1 cellular context compared by ENCODE assay signal in genomic region chr20:54208492-54209044, GRCh38.
A peak's percentile ranks its signal among the peaks of the same experiment; 100 is the strongest.
TF ChIP-seq lines count a peak whose summit lies in the region.

No MANE protein-coding gene starts in this region.

TF ChIP-seq in HepG2, 621 proteins besides CTCF, POLR2A, EP300 and RAD21 (continued from another document and continues in another):
- TF ChIP-seq ZNF18 (CRISPR knock-in tag; IDR thresholded peaks at IDR 0.05; ENCODE audit: insufficient replicate concordance) = peak; percentile 19
- peak; percentile 16; the same call in 1 of the 2 replicates for TF ChIP-seq ZFP90 (CRISPR knock-in tag; IDR thresholded peaks at IDR 0.05; ENCODE audit: borderline replicate concordance)
- TF ChIP-seq ZNF546 (CRISPR knock-in tag; conservative IDR thresholded peaks at IDR 0.05) = no peak
- TF ChIP-seq KLF9 (CRISPR knock-in tag; IDR thresholded peaks at IDR 0.05; ENCODE audit: low read depth) = no peak
- TF ChIP-seq MYPOP (CRISPR knock-in tag; IDR thresholded peaks at IDR 0.05) = no peak; the same call in 1 of the 2 replicates
- TF ChIP-seq THAP9 (CRISPR knock-in tag; IDR thresholded peaks at IDR 0.05; ENCODE audit: borderline replicate concordance) = no peak
- no peak for TF ChIP-seq ZNF496 (CRISPR knock-in tag; IDR thresholded peaks at IDR 0.05; ENCODE audit: insufficient replicate concordance)
- no peak for TF ChIP-seq ZBTB46 (CRISPR knock-in tag; IDR thresholded peaks at IDR 0.05; ENCODE audit: borderline replicate concordance)
- peak; percentile 57 for TF ChIP-seq PHF8 (CRISPR knock-in tag; IDR thresholded peaks at IDR 0.05)
- peak; percentile 21; the same call in 1 of the 2 replicates for TF ChIP-seq MTERF4 (CRISPR knock-in tag; IDR thresholded peaks at IDR 0.05)
- TF ChIP-seq KDM5A (IDR thresholded peaks at IDR 0.05; ENCODE audit: borderline replicate concordance, low read length) = peak; percentile 77
- 0 out of 2 replicates have a peak, but pooled peaks have one; percentile 18 for TF ChIP-seq MAF1 (CRISPR knock-in tag; IDR thresholded peaks at IDR 0.05; ENCODE audit: borderline replicate concordance)
- TF ChIP-seq BRCA1 (CRISPR knock-in tag; IDR thresholded peaks at IDR 0.05) = no peak
- TF ChIP-seq ZSCAN22 (CRISPR knock-in tag; IDR thresholded peaks at IDR 0.05) = no peak
- TF ChIP-seq ZNF232 (CRISPR knock-in tag; IDR thresholded peaks at IDR 0.05; ENCODE audit: borderline replicate concordance) = peak; percentile 62; the same call in 1 of the 2 replicates
- no peak for TF ChIP-seq KDM6A (CRISPR knock-in tag; IDR thresholded peaks at IDR 0.05; ENCODE audit: low read depth)
- TF ChIP-seq IKZF4 (CRISPR knock-in tag; IDR thresholded peaks at IDR 0.05; ENCODE audit: borderline replicate concordance, low read depth, not compliant biosample characterization) = peak; percentile 0
- no peak for TF ChIP-seq GFI1 (CRISPR knock-in tag; IDR thresholded peaks at IDR 0.05; ENCODE audit: borderline replicate concordance)
- no peak for TF ChIP-seq PCBP2 (optimal IDR thresholded peaks at IDR 0.05; ENCODE audit: low read depth, low read length, poor library complexity, severe bottlenecking)
- TF ChIP-seq POGK (CRISPR knock-in tag; conservative IDR thresholded peaks at IDR 0.05) = no peak
- TF ChIP-seq NRL (CRISPR knock-in tag; IDR thresholded peaks at IDR 0.05; ENCODE audit: borderline replicate concordance) = peak; percentile 89; the same call in 1 of the 2 replicates
- TF ChIP-seq FOSL1 (CRISPR knock-in tag; IDR thresholded peaks at IDR 0.05; ENCODE audit: borderline replicate concordance) = 0 out of 2 replicates have a peak, but pooled peaks have one; percentile 35
- no peak; the same call in 1 of the 2 replicates for TF ChIP-seq SP2 (CRISPR knock-in tag; IDR thresholded peaks at IDR 0.05)
- TF ChIP-seq ZNF282 (IDR thresholded peaks at IDR 0.05; ENCODE audit: partially characterized antibody) = no peak
- TF ChIP-seq THYN1 (CRISPR knock-in tag; IDR thresholded peaks at IDR 0.05; ENCODE audit: borderline replicate concordance, low read depth) = 0 out of 2 replicates have a peak, but pooled peaks have one; percentile 0
- TF ChIP-seq ZNF512B (CRISPR knock-in tag; IDR thresholded peaks at IDR 0.05; ENCODE audit: borderline replicate concordance) = no peak
- 0 out of 2 replicates have a peak, but pooled peaks have one; percentile 34 for TF ChIP-seq ZNF550 (CRISPR knock-in tag; IDR thresholded peaks at IDR 0.05; ENCODE audit: borderline replicate concordance)
- TF ChIP-seq ELK4 (CRISPR knock-in tag; IDR thresholded peaks at IDR 0.05; ENCODE audit: borderline replicate concordance) = no peak
- TF ChIP-seq RBAK (CRISPR knock-in tag; IDR thresholded peaks at IDR 0.05) = no peak
- TF ChIP-seq SP4 (CRISPR knock-in tag; IDR thresholded peaks at IDR 0.05) = no peak
- no peak for TF ChIP-seq ZNF263 (CRISPR knock-in tag; IDR thresholded peaks at IDR 0.05)
- TF ChIP-seq ZHX1 (CRISPR knock-in tag; IDR thresholded peaks at IDR 0.05; ENCODE audit: low read depth) = no peak
- peak; percentile 9; the same call in 1 of the 2 replicates for TF ChIP-seq ZNF275 (CRISPR knock-in tag; IDR thresholded peaks at IDR 0.05; ENCODE audit: borderline replicate concordance)
- TF ChIP-seq BRF2 (CRISPR knock-in tag; IDR thresholded peaks at IDR 0.05) = peak; percentile 25; the same call in 1 of the 2 replicates
